In genomic region chr2:131034122-131035051, GRCh38 we compare ENCODE assay signal across 8 cellular contexts. TPM values are rescaled to one million over a fixed set of nuclear protein-coding genes. Genes with fewer than 3 reads are reported as not detected.
DNase-seq lines count a peak whose midpoint lies in the region; ATAC-seq and TF ChIP-seq lines count a peak whose summit lies in the region.

No MANE protein-coding gene starts in this region.

- WGBS in heart left ventricle, 4 donors = 4 to 8% (median 5%) methylated on average over 31 to 61 of the region's 61 CpGs

- no peak overlapping the region for H3K27ac ChIP-seq in heart left ventricle

- no peak overlapping the region for H3K27ac Mint-ChIP-seq in T-helper 17 cell

- H3K4me1 ChIP-seq in heart left ventricle = peaks cover 0 to 13% (median 0%) of the 10 kb centered on the region in 12 donors

- TF ChIP-seq CTCF in heart left ventricle (IDR thresholded peaks at IDR 0.05) (no peak), GM10266 (IDR thresholded peaks at IDR 0.05; ENCODE audit: control insufficient read depth, insufficient read depth, low read depth, missing control alignments) (no peak)

- ATAC-seq in T-helper 17 cell = peak; percentile 46
- ATAC-seq in heart left ventricle = peak in 2 of 4 donors; percentile 21 to 51
- no peak for ATAC-seq in GM19455 (IDR thresholded peaks at IDR 0.05; ENCODE audit: unreplicated experiment)

- H3K36me3 Mint-ChIP-seq in T-helper 17 cell (ENCODE audit: low read depth) = no peaks in the 10 kb centered on the region

- H3K36me3 ChIP-seq in heart left ventricle = no peaks in the 10 kb centered on the region

- DNase-seq in EL (peak; percentile 28), T-helper 17 cell (no peak), heart left ventricle (peak in 1 of 5 donors; percentile 33), retina (peak; percentile 76), CD1c-positive myeloid dendritic cell (ENCODE audit: extremely low spot score) (no peak), GM10266 (ENCODE audit: extremely low spot score) (no peak), GF-D8 (lab: John Stamatoyannopoulos, UW) (no peak)

- H3K27me3 ChIP-seq in heart left ventricle = peaks cover 0 to 30% (median 7%) of the 10 kb centered on the region in 9 donors

- intact Hi-C loops in heart left ventricle (cut with DNase I) = no loop called here

- peak overlapping the region; percentile 5 for H3K4me3 Mint-ChIP-seq in T-helper 17 cell

- no peak for TF ChIP-seq POLR2A in heart left ventricle (IDR thresholded peaks at IDR 0.05)

- no peaks in the 10 kb centered on the region for H3K4me1 Mint-ChIP-seq in T-helper 17 cell

- H3K4me3 ChIP-seq in heart left ventricle = peak overlapping the region in 10 of 12 donors; percentile 23 to 54 (median 36)

- peaks cover 42% of the 10 kb centered on the region for H3K27me3 Mint-ChIP-seq in T-helper 17 cell

- H3K9me3 ChIP-seq in T-helper 17 cell (ENCODE audit: control insufficient read depth, low read length, poor library complexity, severe bottlenecking) (no peaks in the 10 kb centered on the region), heart left ventricle (no peaks in the 10 kb centered on the region)

RNA-seq across cellular contexts. Expression of gene FAM168B, which starts 58.9 kb away (rescaled TPM):
- total RNA-seq in T-helper 17 cell = 10 to 100 TPM; 56.1 to 71.2 TPM
- total RNA-seq in heart left ventricle = 100 to 1,000 TPM in 2 of 9 donors, 10 to 100 TPM in 7; 72.7 to 174 (median 86.9) TPM
- 10 to 100 TPM; 23.0 to 92.5 TPM for polyA plus RNA-seq in heart left ventricle

Comparison
In these comparisons a context has a peak if more than half of its experiments do, and no peak if none do; other contexts are left out.
1. DNase-seq: peak in EL (single experiment) and retina (single experiment); none in T-helper 17 cell (0 of 3), CD1c-positive myeloid dendritic cell (single experiment), GM10266 (single experiment) and GF-D8 (single experiment).